Comparison of ENCODE assay signal across 8 cellular contexts in genomic region chr10:22666287-22667092, GRCh38. TPM values are rescaled to one million over a fixed set of nuclear protein-coding genes. Genes with fewer than 3 reads are reported as not detected.
DNase-seq lines count a peak whose midpoint lies in the region; ATAC-seq and TF ChIP-seq lines count a peak whose summit lies in the region.

No MANE protein-coding gene starts in this region.

- H3K9me3 ChIP-seq in CD4-positive, alpha-beta T cell (ENCODE audit: control insufficient read depth, low read length): no peaks in the 10 kb centered on the region

- CTCF ChIA-PET in CD4-positive, alpha-beta T cell (lab: Charles Lee): interaction anchor here (0.6 to 2.6 kb wide), 4 partner anchors 10 to 34 kb away, joined by 3 to 10 read pairs (median 4); no protein-coding TSS in a partner anchor

- H3K27ac Mint-ChIP-seq in CD4-positive, alpha-beta T cell: peak overlapping the region; percentile 84
- peak overlapping the region in 5 of 6 donors; percentile 1 to 44 (median 24) for H3K27ac Mint-ChIP-seq in naive B cell

- no peaks in the 10 kb centered on the region for H3K9me3 Mint-ChIP-seq in CD4-positive, alpha-beta T cell
- no peaks in the 10 kb centered on the region for H3K9me3 Mint-ChIP-seq in naive B cell

- H3K27ac ChIP-seq in CD4-positive, alpha-beta T cell (ENCODE audit: low read depth, low read length): peak overlapping the region; percentile 63

- ATAC-seq in CD4-positive, alpha-beta T cell (ENCODE audit: poor library complexity): peak; percentile 90
- ATAC-seq in GM19372 (IDR thresholded peaks at IDR 0.05; ENCODE audit: low read depth, unreplicated experiment) (peak; percentile 76), HG03354 (IDR thresholded peaks at IDR 0.05; ENCODE audit: poor library complexity, severe bottlenecking, unreplicated experiment) (peak; percentile 85), naive B cell (ENCODE audit: low read depth in 2 of 2) (peak; percentile 83 to 89), SK-N-SH treated with all-trans-retinoic acid at 6 μM for 48 hours (no peak)

- peak in 9 of 10 experiments; percentile 34 to 74 (median 54) for DNase-seq in CD4-positive, alpha-beta T cell
- peak; percentile 38 to 42 for DNase-seq in activated CD4-positive, alpha-beta T cell treated with anti-CD3 and anti-CD28 coated beads, Interleukin-2, amount 50 U/mL, for 4 hours
- DNase-seq in naive B cell (peak; percentile 20), NCI-H1436 (lab: John Stamatoyannopoulos, UW) (no peak), lower leg skin (ENCODE audit: low spot score in 2 of 2) (no peak)

- intact Hi-C loops in CD4-positive, alpha-beta T cell (cut with DNase I, micrococcal nuclease): loop anchor here (1.0 to 2.0 kb wide), 5 partner anchors 11 to 56 kb away; no protein-coding TSS in a partner anchor
- intact Hi-C loops in lower leg skin (cut with DNase I; ENCODE audit: low total_unique reads): no loop called here

- no peaks in the 10 kb centered on the region for H3K27me3 ChIP-seq in CD4-positive, alpha-beta T cell (ENCODE audit: control insufficient read depth, insufficient read depth, low read length)

- 74 to 75% methylated on average over 9 of the region's 9 CpGs for WGBS in lower leg skin, 2 donors

- H3K4me1 Mint-ChIP-seq in CD4-positive, alpha-beta T cell (ENCODE audit: low read depth): peaks cover 83% of the 10 kb centered on the region
- peaks cover 29 to 56% (median 48%) of the 10 kb centered on the region in 3 donors for H3K4me1 Mint-ChIP-seq in naive B cell

- TF ChIP-seq POLR2A in lower leg skin (IDR thresholded peaks at IDR 0.05): no peak

- POLR2A ChIA-PET in CD4-positive, alpha-beta T cell (lab: Charles Lee): interaction anchor here (0.7 to 8.6 kb wide), 20 partner anchors 9 to 335 kb away, joined by 3 to 157 read pairs (median 6); partner anchors contain the start of gene PIP4K2A

- no peak for TF ChIP-seq CTCF in CD4-positive, alpha-beta T cell (IDR thresholded peaks at IDR 0.05)
- TF ChIP-seq CTCF in lower leg skin (IDR thresholded peaks at IDR 0.05): no peak

- H3K4me3 Mint-ChIP-seq in CD4-positive, alpha-beta T cell: peak overlapping the region; percentile 77
- peak overlapping the region; percentile 13 to 82 (median 58) for H3K4me3 Mint-ChIP-seq in naive B cell

- peaks cover 4% of the 10 kb centered on the region for H3K36me3 Mint-ChIP-seq in CD4-positive, alpha-beta T cell (ENCODE audit: low read depth)
- no peaks in the 10 kb centered on the region for H3K36me3 Mint-ChIP-seq in naive B cell

- H3K4me3 ChIP-seq in lower leg skin (ENCODE audit: low read depth, poor library complexity, severe bottlenecking): no peak overlapping the region

- H3K27me3 Mint-ChIP-seq in CD4-positive, alpha-beta T cell: no peaks in the 10 kb centered on the region
- no peaks in the 10 kb centered on the region for H3K27me3 Mint-ChIP-seq in naive B cell

TF ChIP-seq in SK-N-SH treated with all-trans-retinoic acid at 6 μM for 48 hours, 23 proteins besides CTCF, POLR2A, EP300 and RAD21:
- no peak for TF ChIP-seq ISL1 (CRISPR knock-in tag; IDR thresholded peaks at IDR 0.05)
- TF ChIP-seq GLIS3 (CRISPR knock-in tag; IDR thresholded peaks at IDR 0.05): no peak
- TF ChIP-seq, protein P1, sequence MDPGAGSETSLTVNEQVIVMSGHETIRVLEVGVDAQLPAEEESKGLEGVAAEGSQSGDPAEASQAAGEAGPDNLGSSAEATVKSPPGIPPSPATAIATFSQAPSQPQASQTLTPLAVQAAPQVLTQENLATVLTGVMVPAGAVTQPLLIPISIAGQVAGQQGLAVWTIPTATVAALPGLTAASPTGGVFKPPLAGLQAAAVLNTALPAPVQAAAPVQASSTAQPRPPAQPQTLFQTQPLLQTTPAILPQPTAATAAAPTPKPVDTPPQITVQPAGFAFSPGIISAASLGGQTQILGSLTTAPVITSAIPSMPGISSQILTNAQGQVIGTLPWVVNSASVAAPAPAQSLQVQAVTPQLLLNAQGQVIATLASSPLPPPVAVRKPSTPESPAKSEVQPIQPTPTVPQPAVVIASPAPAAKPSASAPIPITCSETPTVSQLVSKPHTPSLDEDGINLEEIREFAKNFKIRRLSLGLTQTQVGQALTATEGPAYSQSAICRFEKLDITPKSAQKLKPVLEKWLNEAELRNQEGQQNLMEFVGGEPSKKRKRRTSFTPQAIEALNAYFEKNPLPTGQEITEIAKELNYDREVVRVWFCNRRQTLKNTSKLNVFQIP (CRISPR knock-in tag; IDR thresholded peaks at IDR 0.05; ENCODE audit: borderline replicate concordance, low read depth): no peak

RNA-seq across cellular contexts. Expression of gene PIP4K2A, which starts 47.9 kb away (rescaled TPM):
- 10 to 100 TPM; 75.4 to 87.2 TPM for total RNA-seq in CD4-positive, alpha-beta T cell
- 10 to 100 TPM; 16.8 to 45.7 (median 26.3) TPM for polyA plus RNA-seq in naive B cell (ENCODE audit: low read depth in 6 of 6)
- 10 to 100 TPM in 1 of 4 donors, 1 to 10 TPM in 3; 2.3 to 12.4 (median 6.6) TPM for total RNA-seq in lower leg skin

Comparison
In these comparisons a context has a peak if more than half of its experiments do, and no peak if none do; other contexts are left out.
1. DNase-seq: peak in CD4-positive, alpha-beta T cell (9 of 10), activated CD4-positive, alpha-beta T cell treated with anti-CD3 and anti-CD28 coated beads, Interleukin-2, amount 50 U/mL, for 4 hours (2 of 2) and naive B cell (single experiment); none in NCI-H1436 (single experiment) and lower leg skin (0 of 2).
2. RNA of gene PIP4K2A, which starts 47.9 kb away (total RNA-seq): 75.4 to 87.2 TPM in CD4-positive, alpha-beta T cell; 2.3 to 12.4 TPM in lower leg skin; every median in the first group is over 4 times any median in the second.